ENCODE assay signal across 9 cellular contexts in the genomic region with DNA sequence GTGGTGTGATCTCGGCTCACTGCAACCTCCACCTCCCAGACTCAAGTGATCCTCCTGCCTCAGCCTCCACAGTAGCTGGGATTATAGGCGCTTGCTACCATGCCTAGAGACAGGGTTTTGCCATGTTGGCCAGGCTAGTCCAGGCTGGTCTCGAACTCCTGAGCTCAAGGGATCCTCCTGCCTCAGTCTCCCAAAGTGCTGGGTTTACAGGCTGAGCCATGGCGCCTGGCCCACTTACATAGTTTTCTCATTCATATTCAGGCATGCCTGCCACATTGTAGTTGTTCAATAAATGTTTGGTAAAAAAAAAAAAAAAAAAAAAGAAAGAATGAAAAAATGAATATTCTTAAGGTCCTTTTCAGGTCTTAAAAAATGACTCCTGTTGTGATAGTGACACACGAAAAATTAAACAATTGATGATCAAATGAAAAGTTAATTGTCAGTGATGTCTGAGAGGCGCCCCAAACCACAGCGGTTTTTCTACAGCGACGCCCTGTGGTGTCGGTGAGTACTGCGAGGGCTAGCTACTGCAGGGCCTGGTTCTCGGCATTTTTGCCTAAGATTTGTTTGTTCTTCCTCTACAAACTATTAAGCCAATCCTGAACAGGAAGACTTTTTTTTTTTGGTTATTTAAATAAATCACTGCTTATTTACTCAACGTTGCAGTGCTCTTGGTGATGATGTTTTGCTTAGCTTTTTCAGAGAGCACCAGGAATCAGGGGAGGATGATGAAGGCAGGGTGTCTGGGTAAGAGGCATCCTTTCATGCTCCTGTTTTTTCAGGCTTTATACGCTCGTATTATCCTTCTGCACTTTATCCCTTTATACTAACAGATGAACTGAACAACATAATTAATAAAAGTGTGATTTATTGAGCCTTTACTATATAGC.
A peak's percentile ranks its signal among the peaks of the same experiment; 100 is the strongest.
DNase-seq lines count a peak whose midpoint lies in the region; ATAC-seq and FAIRE-seq lines count a peak whose summit lies in the region.
"Had no signal": no experiment of that assay in that cellular context is flagged by ENCODE, and none has a peak within 500 bp of the region (broad histone marks: within the 10 kb centered on the region; RNA-seq: fewer than 3 reads in every experiment).

No MANE protein-coding gene starts in this region.

- no peak for FAIRE-seq in HTR-8/SVneo (lab: Jason Lieb, UNC)
- peak; percentile 21 for FAIRE-seq in frontal cortex (lab: Jason Lieb, UNC)

- peak; percentile 61 for DNase-seq in Daoy (ENCODE audit: low read depth)
- peak; percentile 22 for DNase-seq in HTR-8/SVneo (ENCODE audit: insufficient read length, low spot score)
- DNase-seq in activated CD4-positive, alpha-beta T cell treated with anti-CD3 and anti-CD28 coated beads, Interleukin-2, amount 50 U/mL, for 1 hour: peak; percentile 4
- no peak for DNase-seq in frontal cortex (ENCODE audit: low spot score in 2 of 2)
- DNase-seq in posterior vena cava (ENCODE audit: low spot score): peak; percentile 89
- no peak for DNase-seq in KG1 (lab: John Stamatoyannopoulos, UW)
- DNase-seq in T-helper 1 cell: no peak
- DNase-seq: activated B cell treated with CpG ODN at 0.5 μM for 24 hours had no signal

- ATAC-seq in GM19324 (IDR thresholded peaks at IDR 0.05; ENCODE audit: low FRiP score, unreplicated experiment): peak; percentile 75

- intact Hi-C loops in posterior vena cava (cut with DNase I): loop anchor here in 1 of 2 donors (5.0 to 10.0 kb wide), 2 partner anchors 350 to 482 kb away; no protein-coding TSS in a partner anchor

Comparison
In these comparisons a context has a peak if more than half of its experiments do, and no peak if none do; other contexts are left out.
1. DNase-seq: peak in Daoy (single experiment), HTR-8/SVneo (single experiment), activated CD4-positive, alpha-beta T cell treated with anti-CD3 and anti-CD28 coated beads, Interleukin-2, amount 50 U/mL, for 1 hour (single experiment) and posterior vena cava (single experiment); none in frontal cortex (0 of 2), KG1 (single experiment) and T-helper 1 cell (0 of 5).